In the genomic region with DNA sequence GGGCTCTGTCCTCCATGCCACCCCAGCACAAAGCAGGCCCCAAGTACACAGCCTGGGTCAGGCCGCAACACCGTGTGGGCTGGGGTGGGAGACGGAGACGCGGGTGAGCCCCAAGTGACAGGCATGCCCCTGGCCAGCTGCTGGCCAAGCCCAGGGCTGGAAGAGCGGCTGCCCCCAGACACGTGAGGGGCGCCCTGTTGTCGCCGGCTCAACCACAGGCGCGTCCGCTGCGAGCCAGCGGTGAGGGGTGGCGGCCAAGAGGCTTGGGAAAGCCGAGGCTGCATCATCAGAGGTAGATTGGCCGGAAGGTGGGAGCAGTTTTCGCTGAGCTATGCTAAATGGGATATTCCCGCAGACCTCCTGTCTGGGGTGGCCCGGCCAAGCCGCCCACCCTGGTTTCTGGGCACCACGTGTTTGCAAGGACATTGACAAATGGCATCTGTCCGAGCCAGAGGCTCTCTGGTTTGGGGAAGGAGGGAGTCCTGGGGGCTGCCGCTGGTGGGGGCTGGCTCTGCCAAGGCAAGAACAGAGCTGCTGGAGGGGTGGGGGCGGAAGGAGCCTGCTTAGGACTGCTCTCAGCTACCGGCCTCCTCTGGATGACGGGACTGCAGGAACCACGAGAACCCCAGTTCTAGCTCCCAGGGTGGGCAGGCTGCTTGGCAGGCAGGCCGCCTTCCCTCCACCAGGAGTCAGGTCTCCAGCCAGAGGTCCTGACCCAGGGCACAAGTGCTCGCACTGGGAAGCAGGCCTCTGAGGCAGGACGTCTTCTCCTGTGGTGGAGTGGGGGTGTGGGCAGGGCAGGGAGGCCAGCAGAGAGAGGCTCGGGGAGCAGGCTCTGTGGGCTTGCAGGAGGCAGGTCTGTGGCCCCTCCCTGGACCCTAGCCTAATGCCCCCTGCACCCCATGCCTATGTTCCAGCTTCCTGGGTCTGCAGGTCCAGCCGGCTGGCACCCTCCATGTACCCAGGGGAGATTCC, we compare ENCODE assay signal across 14 cellular contexts. TPM values are rescaled to one million over a fixed set of nuclear protein-coding genes. Genes with fewer than 3 reads are reported as not detected.
A peak's percentile ranks its signal among the peaks of the same experiment; 100 is the strongest.
DNase-seq lines count a peak whose midpoint lies in the region; ATAC-seq and TF ChIP-seq lines count a peak whose summit lies in the region.
"Had no signal": no experiment of that assay in that cellular context is flagged by ENCODE, and none has a peak within 500 bp of the region (broad histone marks: within the 10 kb centered on the region; RNA-seq: fewer than 3 reads in every experiment).

No MANE protein-coding gene starts in this region.

- TF ChIP-seq CTCF in GM10266 (IDR thresholded peaks at IDR 0.05; ENCODE audit: control insufficient read depth, insufficient read depth, low read depth, missing control alignments) (no peak), psoas muscle (IDR thresholded peaks at IDR 0.05) (no peak)

- DNase-seq in GM10266 (ENCODE audit: extremely low spot score) = peak; percentile 38
- peak; percentile 20 for DNase-seq in RPMI7951 (ENCODE audit: low read depth)
- DNase-seq in effector memory CD8-positive, alpha-beta T cell = no peak
- DNase-seq in psoas muscle = peak; percentile 74 to 79
- DNase-seq in NAMALWA (ENCODE audit: low spot score) = no peak
- DNase-seq in activated CD4-positive, CD25-positive, alpha-beta regulatory T cell treated with anti-CD3 and anti-CD28 coated beads, Interleukin-2, amount 50 U/mL, for 72 hours = no peak
- no peak for DNase-seq in GM19240 (ENCODE audit: insufficient read length, low spot score)
- DNase-seq: activated effector memory CD4-positive, alpha-beta T cell treated with anti-CD3 and anti-CD28 coated beads, Interleukin-2, amount 50 U/mL, for 16 hours; DMS153; glutamatergic neuron had no signal

- peak overlapping the region; percentile 42 for H3K4me3 ChIP-seq in psoas muscle
- H3K4me3 ChIP-seq: skin epidermis had no signal

- ATAC-seq in effector memory CD8-positive, alpha-beta T cell (replicated peaks) = no peak
- ATAC-seq in psoas muscle = peak; percentile 83 to 89 (median 88)
- ATAC-seq in HG03097 (IDR thresholded peaks at IDR 0.05; ENCODE audit: low FRiP score, unreplicated experiment) = no peak

- H3K27me3 Mint-ChIP-seq in effector memory CD8-positive, alpha-beta T cell = peaks cover 0 to 1% of the 10 kb centered on the region in 2 donors

- H3K4me3 Mint-ChIP-seq in effector memory CD8-positive, alpha-beta T cell = peak overlapping the region; percentile 25 to 34

- 28 to 57% (median 36%) methylated on average over 33 to 34 of the region's 34 CpGs for WGBS in psoas muscle, 3 donors

- H3K36me3 Mint-ChIP-seq in effector memory CD8-positive, alpha-beta T cell (ENCODE audit: insufficient read depth) = peaks cover 25% of the 10 kb centered on the region
- H3K36me3 Mint-ChIP-seq: IgD-negative memory B cell had no signal

- no peaks in the 10 kb centered on the region for H3K27me3 ChIP-seq in psoas muscle (ENCODE audit: insufficient read depth in 3 of 3, low read length in 2 of 3)

- H3K9me3 ChIP-seq in psoas muscle = no peaks in the 10 kb centered on the region

- H3K27ac Mint-ChIP-seq in effector memory CD8-positive, alpha-beta T cell = peak overlapping the region in 1 of 2 donors; percentile 35

- no peaks in the 10 kb centered on the region for H3K9me3 Mint-ChIP-seq in effector memory CD8-positive, alpha-beta T cell
- H3K9me3 Mint-ChIP-seq: IgD-negative memory B cell had no signal

- intact Hi-C loops in psoas muscle (cut with DNase I) = loop anchor here in 1 of 2 donors (10.0 kb wide), 1 partner anchor 54 kb away; the partner anchor contains the start of gene MRPL23

- H3K27ac ChIP-seq in psoas muscle = peak overlapping the region; percentile 82

- H3K4me1 Mint-ChIP-seq in effector memory CD8-positive, alpha-beta T cell (ENCODE audit: low read depth in 2 of 2) = peaks cover 24 to 32% of the 10 kb centered on the region in 2 donors

- H3K36me3 ChIP-seq in psoas muscle (ENCODE audit: insufficient read depth in 1 of 2, low read depth in 1 of 2) = peaks cover 0 to under 1% of the 10 kb centered on the region in 2 donors

- H3K4me1 ChIP-seq in psoas muscle = peaks cover 35% of the 10 kb centered on the region

RNA-seq across cellular contexts. Expression of gene PRR33, which starts 0.6 kb away (rescaled TPM):
- not detected in 2 replicates for total RNA-seq in RPMI7951 (2014; rRNA removed; shearing (Covaris generic))
- 1 to 10 TPM; 1.6 to 8.9 (median 2.4) TPM for total RNA-seq in psoas muscle
- under 1 TPM; 0.16 to 1.00 (median 0.61) TPM for polyA plus RNA-seq in psoas muscle
- total RNA-seq: dermis microvascular lymphatic vessel endothelial cell had no signal

RNA-seq across cellular contexts. Expression of gene TNNT3, which starts 28.4 kb away (rescaled TPM):
- total RNA-seq in RPMI7951 (2014; rRNA removed; shearing (Covaris generic)) = not detected in 2 replicates
- total RNA-seq in psoas muscle = 1,000 to 10,000 TPM; 1,884 to 7,638 (median 4,017) TPM
- polyA plus RNA-seq in psoas muscle = 1,000 to 10,000 TPM; 1,367 to 5,833 (median 3,289) TPM
- total RNA-seq: dermis microvascular lymphatic vessel endothelial cell had no signal

RNA-seq across cellular contexts. Expression of gene LSP1, which starts 38.3 kb away (rescaled TPM):
- total RNA-seq in RPMI7951 (2014; rRNA removed; shearing (Covaris generic)) = 2.4 and 3.8 TPM in 2 replicates
- 10 to 100 TPM; 14.4 to 27.1 (median 19.1) TPM for total RNA-seq in psoas muscle
- polyA plus RNA-seq in psoas muscle = 10 to 100 TPM in 1 of 3 donors, 1 to 10 TPM in 2; 7.5 to 11.5 (median 9.4) TPM

RNA-seq across cellular contexts. Expression of gene TNNI2, which starts 52.4 kb away (rescaled TPM):
- 0.48 TPM in 1 of 2 replicates, not detected in the other for total RNA-seq in RPMI7951 (2014; rRNA removed; shearing (Covaris generic))
- 1,000 to 10,000 TPM in 3 of 4 donors, 100 to 1,000 TPM in 1; 985 to 3,047 (median 2,750) TPM for total RNA-seq in psoas muscle
- polyA plus RNA-seq in psoas muscle = 1,000 to 10,000 TPM; 1,614 to 6,537 (median 3,259) TPM
- total RNA-seq: dermis microvascular lymphatic vessel endothelial cell had no signal

RNA-seq across cellular contexts. Expression of gene MRPL23, which starts 56.0 kb away (rescaled TPM):
- 123 and 169 TPM in 2 replicates for total RNA-seq in RPMI7951 (2014; rRNA removed; shearing (Covaris generic))
- total RNA-seq in psoas muscle = 10 to 100 TPM; 46.3 to 91.8 (median 66.9) TPM
- 100 to 1,000 TPM in 2 of 3 donors, 10 to 100 TPM in 1; 75.4 to 163 (median 130) TPM for polyA plus RNA-seq in psoas muscle

Comparison
In these comparisons a context has a peak if more than half of its experiments do, and no peak if none do; other contexts are left out.
1. DNase-seq: peak in GM10266 (single experiment), RPMI7951 (single experiment) and psoas muscle (2 of 2); none in effector memory CD8-positive, alpha-beta T cell (0 of 3), NAMALWA (single experiment), activated CD4-positive, CD25-positive, alpha-beta regulatory T cell treated with anti-CD3 and anti-CD28 coated beads, Interleukin-2, amount 50 U/mL, for 72 hours (single experiment) and GM19240 (single experiment).
2. ATAC-seq: peak in psoas muscle (4 of 4); none in effector memory CD8-positive, alpha-beta T cell (single experiment) and HG03097 (single experiment).
3. RNA of gene TNNT3, which starts 28.4 kb away (total RNA-seq): 1,884 to 7,638 TPM in psoas muscle; not detected in RPMI7951; every median in the first group is over 1,000 times any median in the second.